22 cellular contexts compared by ENCODE assay signal in genomic region chr7:43702974-43703373, GRCh38. TPM values are rescaled to one million over a fixed set of nuclear protein-coding genes. Genes with fewer than 3 reads are reported as not detected.
DNase-seq lines count a peak whose midpoint lies in the region; ATAC-seq, FAIRE-seq and TF ChIP-seq lines count a peak whose summit lies in the region.
"Had no signal": no experiment of that assay in that cellular context is flagged by ENCODE, and none has a peak within 500 bp of the region (broad histone marks: within the 10 kb centered on the region; RNA-seq: fewer than 3 reads in every experiment).

No MANE protein-coding gene starts in this region.

- H3K27me3 Mint-ChIP-seq in activated T-cell treated with anti-CD3 and anti-CD28 coated beads, Interleukin-2, amount 50 U/mL, for 24 hours = no peaks in the 10 kb centered on the region
- H3K27me3 Mint-ChIP-seq in astrocyte (ENCODE audit: low read depth, unreplicated experiment) (no peaks in the 10 kb centered on the region), natural killer cell (ENCODE audit: low read depth in 2 of 2) (no peaks in the 10 kb centered on the region)
- H3K27me3 Mint-ChIP-seq: IgD-negative memory B cell had no signal

- no peaks in the 10 kb centered on the region for H3K36me3 ChIP-seq in astrocyte (ENCODE audit: insufficient read depth, low read length)

- H3K4me2 ChIP-seq in astrocyte (ENCODE audit: low read length) = no peak overlapping the region

- no peaks in the 10 kb centered on the region for H3K9me3 ChIP-seq in astrocyte (ENCODE audit: insufficient read depth, low read depth, low read length)
- H3K9me3 ChIP-seq: SJSA1 had no signal

- no peak for DNase-seq in activated T-cell treated with anti-CD3 and anti-CD28 coated beads, Interleukin-2, amount 50 U/mL, for 24 hours
- DNase-seq in activated T-cell treated with anti-CD3 and anti-CD28 coated beads for 4 hours (no peak), KBM-7 (peak; percentile 11), astrocyte (ENCODE audit: low read depth) (no peak), natural killer cell (no peak), OCI-M2 (lab: John Stamatoyannopoulos, UW; ENCODE audit: unreplicated experiment) (no peak), NCI-H82 (lab: John Stamatoyannopoulos, UW) (no peak)
- DNase-seq: 8988T; CD8-positive, alpha-beta T cell; DMS79 treated with DMSO at 0.1 percent for 48 hours; H9; NCI-H1436; NCI-H2029; NCI-H2171; NCI-H510A; NCI-H774 had no signal

- H3K27ac ChIP-seq in astrocyte (ENCODE audit: low read depth, low read length) = no peak overlapping the region
- H3K27ac ChIP-seq: HL-60, SJSA1 had no signal

- no peak overlapping the region for H3K9ac ChIP-seq in astrocyte (ENCODE audit: low read length)

- no peaks in the 10 kb centered on the region for H3K9me3 Mint-ChIP-seq in activated T-cell treated with anti-CD3 and anti-CD28 coated beads, Interleukin-2, amount 50 U/mL, for 24 hours
- peaks cover 3% of the 10 kb centered on the region for H3K9me3 Mint-ChIP-seq in astrocyte (ENCODE audit: unreplicated experiment)
- H3K9me3 Mint-ChIP-seq in natural killer cell = no peaks in the 10 kb centered on the region
- H3K9me3 Mint-ChIP-seq: CD8-positive, alpha-beta T cell; IgD-negative memory B cell had no signal

- no peaks in the 10 kb centered on the region for H4K20me1 ChIP-seq in astrocyte (ENCODE audit: insufficient read depth, low read length)

- H3K27ac Mint-ChIP-seq in activated T-cell treated with anti-CD3 and anti-CD28 coated beads, Interleukin-2, amount 50 U/mL, for 24 hours = peak overlapping the region; percentile 46
- no peak overlapping the region for H3K27ac Mint-ChIP-seq in astrocyte (ENCODE audit: unreplicated experiment)
- peak overlapping the region; percentile 8 to 57 for H3K27ac Mint-ChIP-seq in natural killer cell
- H3K27ac Mint-ChIP-seq: CD8-positive, alpha-beta T cell; H9 had no signal

- in situ Hi-C loops in KBM-7 (cut with MboI; ENCODE audit: low pct_unique_long_range_greater_than_20kb, low sequenced_read_pairs) = no loop called here

- ATAC-seq in natural killer cell (no peak), HG02571 (IDR thresholded peaks at IDR 0.05; ENCODE audit: unreplicated experiment) (no peak)
- ATAC-seq: CD8-positive, alpha-beta T cell had no signal

- H3K36me3 Mint-ChIP-seq in activated T-cell treated with anti-CD3 and anti-CD28 coated beads, Interleukin-2, amount 50 U/mL, for 24 hours (ENCODE audit: low read depth) = peaks cover 30% of the 10 kb centered on the region
- H3K36me3 Mint-ChIP-seq in astrocyte (ENCODE audit: low read depth, unreplicated experiment) = peaks cover 20% of the 10 kb centered on the region
- H3K36me3 Mint-ChIP-seq in natural killer cell = no peaks in the 10 kb centered on the region

- peaks cover 51% of the 10 kb centered on the region for H3K79me2 ChIP-seq in astrocyte (ENCODE audit: insufficient read depth, low read length)

- intact Hi-C loops in natural killer cell (cut with micrococcal nuclease) = no loop called here

- H3K4me3 Mint-ChIP-seq in activated T-cell treated with anti-CD3 and anti-CD28 coated beads, Interleukin-2, amount 50 U/mL, for 24 hours = no peak overlapping the region
- H3K4me3 Mint-ChIP-seq in astrocyte (ENCODE audit: unreplicated experiment) = no peak overlapping the region
- no peak overlapping the region for H3K4me3 Mint-ChIP-seq in natural killer cell
- H3K4me3 Mint-ChIP-seq: CD8-positive, alpha-beta T cell; H9; IgD-negative memory B cell had no signal

- no peaks in the 10 kb centered on the region for H3K4me1 ChIP-seq in astrocyte (ENCODE audit: insufficient read depth, low read length)

- TF ChIP-seq CTCF in astrocyte (IDR thresholded peaks at IDR 0.05; ENCODE audit: insufficient read depth, low read depth, low read length) (no peak), natural killer cell (IDR thresholded peaks at IDR 0.05) (no peak)

- no peak overlapping the region for H2AFZ ChIP-seq in astrocyte (ENCODE audit: low read depth, low read length)

- peak; percentile 82 for FAIRE-seq in astrocyte (lab: Jason Lieb, UNC)
- FAIRE-seq: D721Med, HTR-8/SVneo had no signal

- H3K27me3 ChIP-seq in astrocyte (ENCODE audit: insufficient read depth, low read length) = no peaks in the 10 kb centered on the region
- H3K27me3 ChIP-seq: SJSA1 had no signal

- H3K4me3 ChIP-seq in astrocyte (ENCODE audit: insufficient read depth, low read depth, low read length) = no peak overlapping the region
- H3K4me3 ChIP-seq: SJSA1 had no signal

- H3K4me1 Mint-ChIP-seq in activated T-cell treated with anti-CD3 and anti-CD28 coated beads, Interleukin-2, amount 50 U/mL, for 24 hours (ENCODE audit: low read depth) = peaks cover 78% of the 10 kb centered on the region
- H3K4me1 Mint-ChIP-seq in astrocyte (ENCODE audit: low read depth, unreplicated experiment) (peaks cover 16% of the 10 kb centered on the region), natural killer cell (peaks cover 30 to 31% of the 10 kb centered on the region in 2 donors)

RNA-seq across cellular contexts. Expression of gene COA1, which starts 26.3 kb away (rescaled TPM):
- total RNA-seq in astrocyte = 47.0 and 50.1 TPM in 2 replicates
- total RNA-seq in natural killer cell = 10 to 100 TPM; 55.0 to 85.3 (median 69.5) TPM

RNA-seq across cellular contexts. Expression of gene BLVRA, which starts 55.5 kb away (rescaled TPM):
- 48.9 and 55.7 TPM in 2 replicates for total RNA-seq in astrocyte
- total RNA-seq in natural killer cell = 10 to 100 TPM; 19.8 to 25.6 (median 20.9) TPM
